In the genomic region with DNA sequence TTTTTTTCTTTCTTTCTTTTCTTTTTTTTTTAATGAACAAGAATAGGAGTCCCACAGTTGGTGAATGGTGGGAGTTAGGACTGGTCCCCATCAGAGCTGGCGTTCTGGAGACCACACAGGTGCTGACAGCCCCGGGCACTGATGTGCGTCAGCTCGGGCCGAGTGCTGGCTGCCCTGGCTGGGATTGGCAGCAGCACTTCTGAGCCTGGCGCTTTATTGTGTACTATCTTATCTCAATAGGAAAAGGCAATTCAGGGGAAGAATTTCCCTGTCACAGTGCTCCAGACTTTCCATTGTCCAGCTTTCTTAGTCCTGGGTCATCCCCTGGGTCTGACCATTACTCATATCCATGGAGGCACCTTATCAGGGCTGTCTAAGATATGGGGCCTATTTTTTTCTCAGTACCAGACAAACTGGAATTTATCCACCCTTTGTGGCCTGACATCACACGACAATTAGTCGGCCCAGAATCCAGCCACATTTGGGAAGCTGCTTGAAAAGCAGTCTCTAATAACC, we compare ENCODE assay signal across 18 cellular contexts. TPM values are rescaled to one million over a fixed set of nuclear protein-coding genes. Genes with fewer than 3 reads are reported as not detected.
A peak's percentile ranks its signal among the peaks of the same experiment; 100 is the strongest.
DNase-seq lines count a peak whose midpoint lies in the region; ATAC-seq and TF ChIP-seq lines count a peak whose summit lies in the region.
"Had no signal": no experiment of that assay in that cellular context is flagged by ENCODE, and none has a peak within 500 bp of the region (broad histone marks: within the 10 kb centered on the region; RNA-seq: fewer than 3 reads in every experiment).

No MANE protein-coding gene starts in this region.

- intact Hi-C loops in left cardiac atrium (cut with DNase I), result no loop called here

- peaks cover 23% of the 10 kb centered on the region for H3K4me1 Mint-ChIP-seq in progenitor cell of endocrine pancreas (ENCODE audit: low read depth)

- DNase-seq in Daoy (ENCODE audit: low read depth) (peak; percentile 44), astrocyte of the hippocampus (ENCODE audit: low read depth, low spot score) (peak; percentile 73), left cardiac atrium (peak; percentile 80), progenitor cell of endocrine pancreas (ENCODE audit: low spot score, unreplicated experiment) (no peak), AML-193 (lab: John Stamatoyannopoulos, UW) (no peak), dedifferentiated amniotic fluid mesenchymal stem cell (ENCODE audit: extremely low spot score) (no peak)
- DNase-seq: activated CD4-positive, alpha-beta T cell treated with anti-CD3 and anti-CD28 coated beads, Interleukin-2, amount 50 U/mL, for 4 hours; activated T-cell treated with anti-CD3 and anti-CD28 coated beads, Interleukin-2, amount 50 U/mL, for 24 hours; cerebellar nuclear complex; mucosa of descending colon; NCI-H1694 treated with DMSO at 0.1 percent for 48 hours; NCI-H510A treated with DMSO at 0.1 percent for 48 hours; nucleus accumbens; uterus had no signal

- peak overlapping the region; percentile 81 for H3K27ac Mint-ChIP-seq in progenitor cell of endocrine pancreas
- H3K27ac Mint-ChIP-seq: activated naive CD4-positive, alpha-beta T cell treated with anti-CD3 and anti-CD28 coated beads, Interleukin-2, amount 50 U/mL, for 72 hours; stimulated activated memory B cell treated with anti-CD40 and anti-IgM and Interleukin-4, amounts not matched to agents 10 μg/mL and 1 μg/mL and 100 μg/mL, for 72 hours had no signal

- no peaks in the 10 kb centered on the region for H3K27me3 Mint-ChIP-seq in progenitor cell of endocrine pancreas
- H3K27me3 Mint-ChIP-seq: activated T-cell treated with anti-CD3 and anti-CD28 coated beads, Interleukin-2, amount 50 U/mL, for 24 hours; stimulated activated memory B cell treated with anti-CD40 and anti-IgM and Interleukin-4, amounts not matched to agents 10 μg/mL and 1 μg/mL and 100 μg/mL, for 72 hours had no signal

- H3K4me3 Mint-ChIP-seq in progenitor cell of endocrine pancreas (ENCODE audit: low read depth), result no peak overlapping the region
- H3K4me3 Mint-ChIP-seq: activated T-cell treated with anti-CD3 and anti-CD28 coated beads, Interleukin-2, amount 50 U/mL, for 24 hours; stimulated activated memory B cell treated with anti-CD40 and anti-IgM and Interleukin-4, amounts not matched to agents 10 μg/mL and 1 μg/mL and 100 μg/mL, for 72 hours had no signal

- no peaks in the 10 kb centered on the region for H3K36me3 Mint-ChIP-seq in progenitor cell of endocrine pancreas (ENCODE audit: insufficient read depth)

- ATAC-seq in left cardiac atrium (peak; percentile 68 to 81), GM18517 (IDR thresholded peaks at IDR 0.05; ENCODE audit: unreplicated experiment) (no peak), HG03139 (IDR thresholded peaks at IDR 0.05; ENCODE audit: unreplicated experiment) (no peak)
- ATAC-seq: activated naive CD4-positive, alpha-beta T cell treated with anti-CD3 and anti-CD28 coated beads, Interleukin-2, amount 50 U/mL, for 72 hours; mucosa of descending colon; stimulated activated memory B cell treated with anti-CD40 and anti-IgM and Interleukin-4, amounts not matched to agents 10 μg/mL and 1 μg/mL and 100 μg/mL, for 72 hours had no signal

- no peaks in the 10 kb centered on the region for H3K9me3 Mint-ChIP-seq in progenitor cell of endocrine pancreas (ENCODE audit: low read depth)
- H3K9me3 Mint-ChIP-seq: activated naive CD4-positive, alpha-beta T cell treated with anti-CD3 and anti-CD28 coated beads, Interleukin-2, amount 50 U/mL, for 72 hours; activated T-cell treated with anti-CD3 and anti-CD28 coated beads, Interleukin-2, amount 50 U/mL, for 24 hours; stimulated activated memory B cell treated with anti-CD40 and anti-IgM and Interleukin-4, amounts not matched to agents 10 μg/mL and 1 μg/mL and 100 μg/mL, for 72 hours had no signal

- TF ChIP-seq CTCF in progenitor cell of endocrine pancreas (IDR thresholded peaks at IDR 0.05; ENCODE audit: unreplicated experiment), result no peak

RNA-seq across cellular contexts. Expression of gene TMEM44, which starts 54.1 kb away (rescaled TPM):
- 8.8 and 12.9 TPM in 2 replicates for total RNA-seq in Daoy (2014; rRNA removed; shearing (Covaris generic))
- total RNA-seq in left cardiac atrium (10 to 100 TPM in 1 of 2 donors, 1 to 10 TPM in 1; 5.6 to 12.1 TPM), progenitor cell of endocrine pancreas (40.1 and 44.7 TPM in 2 replicates)

Comparison
In these comparisons a context has a peak if more than half of its experiments do, and no peak if none do; other contexts are left out.
1. DNase-seq: peak in Daoy (single experiment), astrocyte of the hippocampus (single experiment) and left cardiac atrium (single experiment); none in progenitor cell of endocrine pancreas (single experiment), AML-193 (0 of 2) and dedifferentiated amniotic fluid mesenchymal stem cell (single experiment).
2. ATAC-seq: peak in left cardiac atrium (2 of 2); none in GM18517 (single experiment) and HG03139 (single experiment).